In genomic region chr3:162525791-162526190, GRCh38 we compare ENCODE assay signal across 18 cellular contexts.
DNase-seq lines count a peak whose midpoint lies in the region; ATAC-seq and TF ChIP-seq lines count a peak whose summit lies in the region.
"Had no signal": no experiment of that assay in that cellular context is flagged by ENCODE, and none has a peak within 500 bp of the region (broad histone marks: within the 10 kb centered on the region; RNA-seq: fewer than 3 reads in every experiment).

No MANE protein-coding gene starts in this region.

- no peak overlapping the region for H3K4me3 Mint-ChIP-seq in nephron
- no peak overlapping the region for H3K4me3 Mint-ChIP-seq in stimulated activated memory B cell treated with anti-CD40 and anti-IgM and Interleukin-4, amounts not matched to agents 10 μg/mL and 1 μg/mL and 100 μg/mL, for 72 hours
- H3K4me3 Mint-ChIP-seq: CD4-positive, CD25-positive, alpha-beta regulatory T cell; T-cell had no signal

- peak; percentile 56 for DNase-seq in LHCN-M2 (ENCODE audit: low read depth)
- DNase-seq in dermis blood vessel endothelial cell = peak; percentile 1
- DNase-seq in DMS53 (lab: John Stamatoyannopoulos, UW) = no peak
- DNase-seq in GM19238 (ENCODE audit: insufficient read length, low spot score) = no peak
- DNase-seq: Caco-2; CD4-positive, CD25-positive, alpha-beta regulatory T cell; GF-D8; KG1; NCI-H1417 treated with DMSO at 0.1 percent for 48 hours; NCI-H1930; SHP77; T-cell had no signal

- no peaks in the 10 kb centered on the region for H3K27me3 Mint-ChIP-seq in nephron (ENCODE audit: low read depth)
- no peaks in the 10 kb centered on the region for H3K27me3 Mint-ChIP-seq in stimulated activated memory B cell treated with anti-CD40 and anti-IgM and Interleukin-4, amounts not matched to agents 10 μg/mL and 1 μg/mL and 100 μg/mL, for 72 hours
- H3K27me3 Mint-ChIP-seq: CD4-positive, CD25-positive, alpha-beta regulatory T cell; T-cell had no signal

- no peaks in the 10 kb centered on the region for H3K9me3 Mint-ChIP-seq in nephron
- peaks cover 10% of the 10 kb centered on the region for H3K9me3 Mint-ChIP-seq in stimulated activated memory B cell treated with anti-CD40 and anti-IgM and Interleukin-4, amounts not matched to agents 10 μg/mL and 1 μg/mL and 100 μg/mL, for 72 hours

- ATAC-seq in stimulated activated memory B cell treated with anti-CD40 and anti-IgM and Interleukin-4, amounts not matched to agents 10 μg/mL and 1 μg/mL and 100 μg/mL, for 72 hours = peak; percentile 16
- ATAC-seq in HG02884 (IDR thresholded peaks at IDR 0.05; ENCODE audit: unreplicated experiment) (no peak), GM18502 (IDR thresholded peaks at IDR 0.05; ENCODE audit: poor library complexity, unreplicated experiment) (no peak)
- ATAC-seq: HepG2, Panc1, T-cell had no signal

- H3K4me1 Mint-ChIP-seq in nephron = peaks cover 6% of the 10 kb centered on the region
- no peaks in the 10 kb centered on the region for H3K4me1 Mint-ChIP-seq in stimulated activated memory B cell treated with anti-CD40 and anti-IgM and Interleukin-4, amounts not matched to agents 10 μg/mL and 1 μg/mL and 100 μg/mL, for 72 hours
- H3K4me1 Mint-ChIP-seq: CD4-positive, CD25-positive, alpha-beta regulatory T cell; T-cell had no signal

- H3K36me3 Mint-ChIP-seq in nephron (ENCODE audit: low read depth) = no peaks in the 10 kb centered on the region
- H3K36me3 Mint-ChIP-seq in stimulated activated memory B cell treated with anti-CD40 and anti-IgM and Interleukin-4, amounts not matched to agents 10 μg/mL and 1 μg/mL and 100 μg/mL, for 72 hours = no peaks in the 10 kb centered on the region
- H3K36me3 Mint-ChIP-seq: CD4-positive, CD25-positive, alpha-beta regulatory T cell; T-cell had no signal

- H3K27ac Mint-ChIP-seq in nephron = peak overlapping the region in 2 of 3 experiments; percentile 51 to 55
- no peak overlapping the region for H3K27ac Mint-ChIP-seq in stimulated activated memory B cell treated with anti-CD40 and anti-IgM and Interleukin-4, amounts not matched to agents 10 μg/mL and 1 μg/mL and 100 μg/mL, for 72 hours
- H3K27ac Mint-ChIP-seq: CD4-positive, CD25-positive, alpha-beta regulatory T cell; T-cell had no signal

- TF ChIP-seq CTCF in nephron (IDR thresholded peaks at IDR 0.05; ENCODE audit: unreplicated experiment in 3 of 3) = no peak

Comparison
In these comparisons a context has a peak if more than half of its experiments do, and no peak if none do; other contexts are left out.
1. DNase-seq: peak in LHCN-M2 (single experiment) and dermis blood vessel endothelial cell (single experiment); none in DMS53 (single experiment) and GM19238 (single experiment).